Comparison of ENCODE assay signal across 21 cellular contexts in genomic region chr17:54257440-54257839, GRCh38.
DNase-seq lines count a peak whose midpoint lies in the region; ATAC-seq and TF ChIP-seq lines count a peak whose summit lies in the region.
"Had no signal": no experiment of that assay in that cellular context is flagged by ENCODE, and none has a peak within 500 bp of the region (broad histone marks: within the 10 kb centered on the region; RNA-seq: fewer than 3 reads in every experiment).

No MANE protein-coding gene starts in this region.

- H3K9ac ChIP-seq in HUES48 (ENCODE audit: low read depth, low read length) (no peak overlapping the region), endodermal cell (ENCODE audit: extremely low read depth, low read length, poor library complexity, severe bottlenecking) (no peak overlapping the region), iPS-20b (ENCODE audit: low read depth, low read length) (no peak overlapping the region)
- H3K9ac ChIP-seq: BLaER1 treated with 17β-estradiol and CSF1 and Interleukin-3, amounts not matched to agents 10 nM and 100 nM had no signal

- no peak overlapping the region for H3K27ac Mint-ChIP-seq in endodermal cell
- H3K27ac Mint-ChIP-seq in activated CD8-positive, alpha-beta memory T cell treated with anti-CD3 and anti-CD28 coated beads, Interleukin-2, amount 10 ng/mL, durations not matched to agents 7 days and 5 days: no peak overlapping the region
- H3K27ac Mint-ChIP-seq: CD14-positive monocyte; CD4-positive, alpha-beta T cell; CD8-positive, alpha-beta memory T cell had no signal

- no peaks in the 10 kb centered on the region for H3K27me3 Mint-ChIP-seq in endodermal cell (ENCODE audit: insufficient read depth)
- no peaks in the 10 kb centered on the region for H3K27me3 Mint-ChIP-seq in activated CD8-positive, alpha-beta memory T cell treated with anti-CD3 and anti-CD28 coated beads, Interleukin-2, amount 10 ng/mL, durations not matched to agents 7 days and 5 days
- H3K27me3 Mint-ChIP-seq: CD4-positive, alpha-beta T cell; CD8-positive, alpha-beta memory T cell had no signal

- ATAC-seq in activated CD8-positive, alpha-beta memory T cell treated with anti-CD3 and anti-CD28 coated beads, Interleukin-2, amount 10 ng/mL, durations not matched to agents 7 days and 5 days: no peak
- ATAC-seq: A549 had no signal

- WGBS in endodermal cell (ENCODE audit: insufficient coverage in 1 of 2, insufficient read length in 1 of 2), 2 experiments: 18% methylated on average over 1 of the region's 2 CpGs; no CpG with 5 or more reads in 1 of the 2 experiments

- H3K4me1 ChIP-seq in HUES48 (ENCODE audit: control insufficient read depth, insufficient read depth, low read length) (peaks cover 31% of the 10 kb centered on the region), endodermal cell (ENCODE audit: control insufficient read depth, insufficient read depth, low read length) (peaks cover 8% of the 10 kb centered on the region), iPS-20b (ENCODE audit: insufficient read depth, low read length) (peaks cover 36% of the 10 kb centered on the region)
- H3K4me1 ChIP-seq: A549; BE2C; BLaER1 treated with 17β-estradiol and CSF1 and Interleukin-3, amounts not matched to agents 10 nM and 100 nM had no signal

- TF ChIP-seq CTCF in endodermal cell (conservative IDR thresholded peaks at IDR 0.05): no peak

- H3K36me3 Mint-ChIP-seq in endodermal cell (ENCODE audit: low read depth): peaks cover 2% of the 10 kb centered on the region
- no peaks in the 10 kb centered on the region for H3K36me3 Mint-ChIP-seq in activated CD8-positive, alpha-beta memory T cell treated with anti-CD3 and anti-CD28 coated beads, Interleukin-2, amount 10 ng/mL, durations not matched to agents 7 days and 5 days
- H3K36me3 Mint-ChIP-seq: CD14-positive monocyte; CD8-positive, alpha-beta memory T cell had no signal

- H3K9me3 ChIP-seq in HUES48 (ENCODE audit: control insufficient read depth, insufficient read depth, low read length) (0 out of 2 replicates have a peak, but pooled peaks cover 9% of the 10 kb centered on the region), endodermal cell (ENCODE audit: control insufficient read depth, low read length) (peaks cover 7% of the 10 kb centered on the region), iPS-20b (ENCODE audit: insufficient read depth, low read depth, low read length) (no peaks in the 10 kb centered on the region)
- H3K9me3 ChIP-seq: A549; BE2C; BLaER1 treated with 17β-estradiol and CSF1 and Interleukin-3, amounts not matched to agents 10 nM and 100 nM had no signal

- H3K4me3 Mint-ChIP-seq in endodermal cell: no peak overlapping the region
- no peak overlapping the region for H3K4me3 Mint-ChIP-seq in activated CD8-positive, alpha-beta memory T cell treated with anti-CD3 and anti-CD28 coated beads, Interleukin-2, amount 10 ng/mL, durations not matched to agents 7 days and 5 days
- H3K4me3 Mint-ChIP-seq: CD14-positive monocyte; CD4-positive, alpha-beta T cell; CD8-positive, alpha-beta memory T cell had no signal

- H3K27ac ChIP-seq in HUES48 (ENCODE audit: low read depth, low read length): peak overlapping the region; percentile 76
- no peak overlapping the region for H3K27ac ChIP-seq in endodermal cell (ENCODE audit: low read depth, low read length)
- peak overlapping the region; percentile 37 for H3K27ac ChIP-seq in iPS-20b (ENCODE audit: low read length)
- H3K27ac ChIP-seq: A549; BLaER1 treated with 17β-estradiol and CSF1 and Interleukin-3, amounts not matched to agents 10 nM and 100 nM had no signal

- peaks cover 25% of the 10 kb centered on the region for H3K4me1 Mint-ChIP-seq in endodermal cell
- no peaks in the 10 kb centered on the region for H3K4me1 Mint-ChIP-seq in activated CD8-positive, alpha-beta memory T cell treated with anti-CD3 and anti-CD28 coated beads, Interleukin-2, amount 10 ng/mL, durations not matched to agents 7 days and 5 days
- H3K4me1 Mint-ChIP-seq: CD14-positive monocyte; CD8-positive, alpha-beta memory T cell had no signal

- H3K27me3 ChIP-seq in HUES48 (ENCODE audit: control insufficient read depth, insufficient read depth, low read length) (no peaks in the 10 kb centered on the region), endodermal cell (ENCODE audit: control insufficient read depth, insufficient read depth, low read length, poor library complexity, severe bottlenecking) (no peaks in the 10 kb centered on the region), iPS-20b (ENCODE audit: insufficient read depth, low read length) (no peaks in the 10 kb centered on the region)
- H3K27me3 ChIP-seq: BE2C; BLaER1 treated with 17β-estradiol and CSF1 and Interleukin-3, amounts not matched to agents 10 nM and 100 nM had no signal

- H3K36me3 ChIP-seq in HUES48 (ENCODE audit: control insufficient read depth, insufficient read depth, low read length): no peaks in the 10 kb centered on the region
- H3K36me3 ChIP-seq in endodermal cell (ENCODE audit: control insufficient read depth, insufficient read depth, low read length): no peaks in the 10 kb centered on the region
- H3K36me3 ChIP-seq in iPS-20b (ENCODE audit: insufficient read depth, low read depth, low read length): no peaks in the 10 kb centered on the region
- H3K36me3 ChIP-seq: BE2C; BLaER1 treated with 17β-estradiol and CSF1 and Interleukin-3, amounts not matched to agents 10 nM and 100 nM had no signal

- H3K4me3 ChIP-seq in HUES48 (ENCODE audit: low read depth, low read length): no peak overlapping the region
- H3K4me3 ChIP-seq in endodermal cell (ENCODE audit: low read length): peak overlapping the region; percentile 19
- no peak overlapping the region for H3K4me3 ChIP-seq in iPS-20b (ENCODE audit: low read length)
- H3K4me3 ChIP-seq: A549; BLaER1 treated with 17β-estradiol and CSF1 and Interleukin-3, amounts not matched to agents 10 nM and 100 nM had no signal

- peaks cover 13% of the 10 kb centered on the region for H3K9me3 Mint-ChIP-seq in endodermal cell
- peaks cover 5% of the 10 kb centered on the region for H3K9me3 Mint-ChIP-seq in activated CD8-positive, alpha-beta memory T cell treated with anti-CD3 and anti-CD28 coated beads, Interleukin-2, amount 10 ng/mL, durations not matched to agents 7 days and 5 days (ENCODE audit: low read depth)

- DNase-seq in DMS53 (lab: John Stamatoyannopoulos, UW): peak; percentile 2
- DNase-seq in DMS53 treated with DMSO at 0.1 percent for 48 hours (lab: John Stamatoyannopoulos, UW; ENCODE audit: unreplicated experiment): no peak
- no peak for DNase-seq in endodermal cell
- DNase-seq in activated T-cell treated with anti-CD3 and anti-CD28 coated beads, Interleukin-2, amount 50 U/mL, for 1 hour: no peak
- DNase-seq in amygdala (lab: John Stamatoyannopoulos, UW): no peak
- no peak for DNase-seq in activated CD8-positive, alpha-beta memory T cell treated with anti-CD3 and anti-CD28 coated beads, Interleukin-2, amount 10 ng/mL, durations not matched to agents 7 days and 5 days
- DNase-seq: 8988T; ACHN; AML-193; BE2C; CD4-positive, alpha-beta T cell; CD8-positive, alpha-beta memory T cell; DMS 273 treated with DMSO at 0.1 percent for 48 hours; DND-41; H7; HCEC 1CT had no signal

- CTCF ChIA-PET in activated CD8-positive, alpha-beta memory T cell treated with anti-CD3 and anti-CD28 coated beads, Interleukin-2, amount 10 ng/mL, durations not matched to agents 7 days and 5 days (lab: Charles Lee): no interaction called here
